In genomic region chr6:30481213-30481964, GRCh38 we compare ENCODE assay signal across 9 cellular contexts. TPM values are rescaled to one million over a fixed set of nuclear protein-coding genes. Genes with fewer than 3 reads are reported as not detected.
DNase-seq lines count a peak whose midpoint lies in the region; ATAC-seq, FAIRE-seq and TF ChIP-seq lines count a peak whose summit lies in the region.
"Had no signal": no experiment of that assay in that cellular context is flagged by ENCODE, and none has a peak within 500 bp of the region (broad histone marks: within the 10 kb centered on the region; RNA-seq: fewer than 3 reads in every experiment).

No MANE protein-coding gene starts in this region.

- in situ Hi-C loops in KBM-7 (cut with MboI; ENCODE audit: low pct_unique_long_range_greater_than_20kb, low sequenced_read_pairs) = no loop called here

- no peaks in the 10 kb centered on the region for H3K9me1 ChIP-seq in endothelial cell of umbilical vein (replicated peaks; ENCODE audit: control insufficient read depth, extremely low read depth, insufficient read depth, low read length)

- TF ChIP-seq CTCF in endothelial cell of umbilical vein (IDR thresholded peaks at IDR 0.05; ENCODE audit: extremely low read depth in 1 of 2, insufficient read depth in 1 of 2, low read depth in 1 of 2, low read length in 2 of 2) = peak in 1 of 2 donors; percentile 9
- TF ChIP-seq CTCF in smooth muscle cell (IDR thresholded peaks at IDR 0.05; ENCODE audit: borderline replicate concordance, insufficient read depth, poor library complexity, severe bottlenecking) = no peak
- TF ChIP-seq CTCF in type B pancreatic cell (conservative IDR thresholded peaks at IDR 0.05) = no peak

- no peak overlapping the region for H3K27ac ChIP-seq in SK-N-MC
- no peak overlapping the region for H3K27ac ChIP-seq in endothelial cell of umbilical vein (ENCODE audit: insufficient read depth, low read depth, low read length)
- H3K27ac ChIP-seq in smooth muscle cell (ENCODE audit: low read depth) = no peak overlapping the region

- intact Hi-C loops in endothelial cell of umbilical vein (cut with micrococcal nuclease) = loop anchor here (5.0 to 10.0 kb wide), 3 partner anchors 131 to 603 kb away; no protein-coding TSS in a partner anchor

- 15% methylated on average over 32 of the region's 33 CpGs for WGBS in smooth muscle cell (ENCODE audit: low lambda C conversion rate)

- CTCF ChIA-PET in activated CD8-positive, alpha-beta memory T cell treated with anti-CD3 and anti-CD28 coated beads, Interleukin-2, amount 10 ng/mL, durations not matched to agents 7 days and 5 days (lab: Charles Lee) = interaction anchor here (0.5 to 10.0 kb wide), 49 partner anchors 9 to 348 kb away, joined by 3 to 305 read pairs (median 4); partner anchors contain the start of genes ABCF1, DHX16, GNL1 and MDC1
- CTCF ChIA-PET in endothelial cell of umbilical vein (lab: Charles Lee) = interaction anchor here (0.9 to 9.8 kb wide), 37 partner anchors 7 to 711 kb away, joined by 3 to 522 read pairs (median 6); partner anchors contain the start of genes ABCF1, DHX16 and PRR3

- TF ChIP-seq POLR2A in endothelial cell of umbilical vein (IDR thresholded peaks at IDR 0.05; ENCODE audit: low read depth, low read length) = no peak

- dilution Hi-C loops in endothelial cell of umbilical vein (cut with MboI; ENCODE audit: extremely low pct_ligation_motif_present, low sequenced_read_pairs) = no loop called here

- FAIRE-seq in endothelial cell of umbilical vein (lab: Jason Lieb, UNC) = no peak
- FAIRE-seq: colon had no signal

- peaks cover 36 to 42% of the 10 kb centered on the region in 2 experiments for H3K27me3 ChIP-seq in endothelial cell of umbilical vein (ENCODE audit: control insufficient read depth in 2 of 2, insufficient read depth in 2 of 2, low read length in 2 of 2)
- peaks cover 54% of the 10 kb centered on the region for H3K27me3 ChIP-seq in smooth muscle cell (ENCODE audit: low read depth)

- H3K9ac ChIP-seq in SK-N-MC (ENCODE audit: insufficient read length) (no peak overlapping the region), endothelial cell of umbilical vein (replicated peaks; ENCODE audit: extremely low read depth, insufficient read depth, low read length) (no peak overlapping the region), smooth muscle cell (ENCODE audit: low read depth) (no peak overlapping the region)

- no peak for DNase-seq in activated CD8-positive, alpha-beta memory T cell treated with anti-CD3 and anti-CD28 coated beads, Interleukin-2, amount 10 ng/mL, durations not matched to agents 7 days and 5 days
- no peak for DNase-seq in activated CD8-positive, alpha-beta memory T cell treated with anti-CD3 and anti-CD28 coated beads for 24 hours
- no peak for DNase-seq in SK-N-MC (ENCODE audit: low read depth, low spot score)
- DNase-seq in endothelial cell of umbilical vein (ENCODE audit: low read depth, low spot score) = no peak
- no peak for DNase-seq in smooth muscle cell (lab: John Stamatoyannopoulos, UW; ENCODE audit: unreplicated experiment)
- DNase-seq in NCI-H1694 (lab: John Stamatoyannopoulos, UW) = no peak
- no peak for DNase-seq in type B pancreatic cell (ENCODE audit: extremely low spot score, unreplicated experiment)
- no peak for DNase-seq in KBM-7

- H3K36me3 ChIP-seq in SK-N-MC (ENCODE audit: insufficient read depth, low read length) (no peaks in the 10 kb centered on the region), endothelial cell of umbilical vein (ENCODE audit: control insufficient read depth in 2 of 2, extremely low read depth in 1 of 2, insufficient read depth in 2 of 2, low read length in 2 of 2) (no peaks in the 10 kb centered on the region), smooth muscle cell (ENCODE audit: low read depth) (no peaks in the 10 kb centered on the region)

- H2AFZ ChIP-seq in endothelial cell of umbilical vein (ENCODE audit: low read depth, low read length) (no peak overlapping the region), smooth muscle cell (ENCODE audit: low read depth) (no peak overlapping the region)

- H3K4me2 ChIP-seq in endothelial cell of umbilical vein (ENCODE audit: insufficient read depth, low read length) (no peak overlapping the region), smooth muscle cell (peak overlapping the region; percentile 78)

- no peaks in the 10 kb centered on the region for H3K36me3 Mint-ChIP-seq in activated CD8-positive, alpha-beta memory T cell treated with anti-CD3 and anti-CD28 coated beads, Interleukin-2, amount 10 ng/mL, durations not matched to agents 7 days and 5 days
- H3K36me3 Mint-ChIP-seq in type B pancreatic cell = no peaks in the 10 kb centered on the region

- H3K27ac Mint-ChIP-seq in activated CD8-positive, alpha-beta memory T cell treated with anti-CD3 and anti-CD28 coated beads, Interleukin-2, amount 10 ng/mL, durations not matched to agents 7 days and 5 days = no peak overlapping the region
- H3K27ac Mint-ChIP-seq in type B pancreatic cell = no peak overlapping the region

- no peak overlapping the region for H3K4me3 Mint-ChIP-seq in activated CD8-positive, alpha-beta memory T cell treated with anti-CD3 and anti-CD28 coated beads, Interleukin-2, amount 10 ng/mL, durations not matched to agents 7 days and 5 days
- no peak overlapping the region for H3K4me3 Mint-ChIP-seq in type B pancreatic cell

- ATAC-seq in activated CD8-positive, alpha-beta memory T cell treated with anti-CD3 and anti-CD28 coated beads, Interleukin-2, amount 10 ng/mL, durations not matched to agents 7 days and 5 days = peak; percentile 21

- H3F3A ChIP-seq in smooth muscle cell (ENCODE audit: low read depth) = no peaks in the 10 kb centered on the region

- peaks cover 70% of the 10 kb centered on the region for H3K27me3 Mint-ChIP-seq in activated CD8-positive, alpha-beta memory T cell treated with anti-CD3 and anti-CD28 coated beads, Interleukin-2, amount 10 ng/mL, durations not matched to agents 7 days and 5 days
- H3K27me3 Mint-ChIP-seq in type B pancreatic cell = peaks cover 86% of the 10 kb centered on the region

- no peaks in the 10 kb centered on the region for H4K20me1 ChIP-seq in endothelial cell of umbilical vein (replicated peaks; ENCODE audit: control insufficient read depth, extremely low read depth, insufficient read depth, low read length)
- no peaks in the 10 kb centered on the region for H4K20me1 ChIP-seq in smooth muscle cell (ENCODE audit: low read depth)

- POLR2A ChIA-PET in endothelial cell of umbilical vein (lab: Charles Lee) = interaction anchor here (1.3 to 1.7 kb wide), 3 partner anchors 63 to 134 kb away, joined by 4 to 12 read pairs (median 7); no protein-coding TSS in a partner anchor

- no peaks in the 10 kb centered on the region for H3K9me3 ChIP-seq in SK-N-MC (ENCODE audit: low read depth, low read length)
- no peaks in the 10 kb centered on the region for H3K9me3 ChIP-seq in endothelial cell of umbilical vein (replicated peaks; ENCODE audit: control insufficient read depth, insufficient read depth, low read length)
- H3K9me3 ChIP-seq in smooth muscle cell (replicated peaks; ENCODE audit: low read depth) = no peaks in the 10 kb centered on the region

- H3K4me1 ChIP-seq in endothelial cell of umbilical vein (ENCODE audit: control insufficient read depth, extremely low read depth, insufficient read depth, low read length) (peaks cover 11% of the 10 kb centered on the region), smooth muscle cell (ENCODE audit: low read depth) (no peaks in the 10 kb centered on the region)

- peaks cover 21% of the 10 kb centered on the region for H3K4me1 Mint-ChIP-seq in activated CD8-positive, alpha-beta memory T cell treated with anti-CD3 and anti-CD28 coated beads, Interleukin-2, amount 10 ng/mL, durations not matched to agents 7 days and 5 days
- H3K4me1 Mint-ChIP-seq in type B pancreatic cell (ENCODE audit: unreplicated experiment) = no peaks in the 10 kb centered on the region

- H3K9me3 Mint-ChIP-seq in activated CD8-positive, alpha-beta memory T cell treated with anti-CD3 and anti-CD28 coated beads, Interleukin-2, amount 10 ng/mL, durations not matched to agents 7 days and 5 days (ENCODE audit: low read depth) = peaks cover 1% of the 10 kb centered on the region
- H3K9me3 Mint-ChIP-seq in type B pancreatic cell = no peaks in the 10 kb centered on the region

- BruUV-seq in endothelial cell of umbilical vein (replicated peaks; lab: Mats Ljungman, UMichigan) = no TSS peak

- peak overlapping the region; percentile 68 for H3K4me3 ChIP-seq in SK-N-MC
- no peak overlapping the region for H3K4me3 ChIP-seq in endothelial cell of umbilical vein (replicated peaks in 1 of 3; ENCODE audit: insufficient read depth in 1 of 3, low read depth in 1 of 3, low read length in 3 of 3)
- H3K4me3 ChIP-seq in smooth muscle cell = no peak overlapping the region

- H3K79me2 ChIP-seq in endothelial cell of umbilical vein (ENCODE audit: control insufficient read depth, insufficient read depth, low read length) (no peaks in the 10 kb centered on the region), smooth muscle cell (ENCODE audit: low read depth) (no peaks in the 10 kb centered on the region)

TF ChIP-seq in endothelial cell of umbilical vein, 7 proteins besides CTCF, POLR2A, EP300 and RAD21:
- TF ChIP-seq EZH2 (IDR thresholded peaks at IDR 0.05; ENCODE audit: borderline replicate concordance, low read depth, low read length, severe bottlenecking) (peak; percentile 83), GATA2 (IDR thresholded peaks at IDR 0.05; ENCODE audit: insufficient read depth, insufficient read length, low read depth, low read length) (no peak)

RNA-seq across cellular contexts. Expression of gene HLA-E, which starts 7.9 kb away (rescaled TPM):
- total RNA-seq in activated CD8-positive, alpha-beta memory T cell treated with anti-CD3 and anti-CD28 coated beads, Interleukin-2, amount 10 ng/mL, durations not matched to agents 7 days and 5 days = 100 to 1,000 TPM; 395 to 602 TPM
- total RNA-seq in endothelial cell of umbilical vein (249 and 271 TPM in 2 replicates), smooth muscle cell (97.3 and 104 TPM in 2 replicates), type B pancreatic cell (ENCODE audit: low replicate concordance) (50.8 and 109 TPM in 2 replicates)
- polyA plus RNA-seq in endothelial cell of umbilical vein (277 and 298 TPM in 2 replicates), smooth muscle cell (126 and 134 TPM in 2 replicates)
- polyA plus RNA-seq in endothelial cell of umbilical vein (2011; cell fraction: cytosol; rRNA removed) = 254 and 295 TPM in 2 replicates
- 225 and 229 TPM in 2 replicates for polyA plus RNA-seq in endothelial cell of umbilical vein (2011; cell fraction: nucleus; rRNA removed)
- 225 and 308 TPM in 2 replicates for polyA plus RNA-seq in endothelial cell of umbilical vein (2012)
- polyA minus RNA-seq in endothelial cell of umbilical vein = 251 and 253 TPM in 2 replicates
- polyA minus RNA-seq in endothelial cell of umbilical vein (2011; cell fraction: cytosol; rRNA and poly(A)+ RNA removed) = 24.6 TPM
- 74.0 and 113 TPM in 2 replicates for polyA minus RNA-seq in endothelial cell of umbilical vein (2011; cell fraction: nucleus; rRNA and poly(A)+ RNA removed)
